In the genomic region with DNA sequence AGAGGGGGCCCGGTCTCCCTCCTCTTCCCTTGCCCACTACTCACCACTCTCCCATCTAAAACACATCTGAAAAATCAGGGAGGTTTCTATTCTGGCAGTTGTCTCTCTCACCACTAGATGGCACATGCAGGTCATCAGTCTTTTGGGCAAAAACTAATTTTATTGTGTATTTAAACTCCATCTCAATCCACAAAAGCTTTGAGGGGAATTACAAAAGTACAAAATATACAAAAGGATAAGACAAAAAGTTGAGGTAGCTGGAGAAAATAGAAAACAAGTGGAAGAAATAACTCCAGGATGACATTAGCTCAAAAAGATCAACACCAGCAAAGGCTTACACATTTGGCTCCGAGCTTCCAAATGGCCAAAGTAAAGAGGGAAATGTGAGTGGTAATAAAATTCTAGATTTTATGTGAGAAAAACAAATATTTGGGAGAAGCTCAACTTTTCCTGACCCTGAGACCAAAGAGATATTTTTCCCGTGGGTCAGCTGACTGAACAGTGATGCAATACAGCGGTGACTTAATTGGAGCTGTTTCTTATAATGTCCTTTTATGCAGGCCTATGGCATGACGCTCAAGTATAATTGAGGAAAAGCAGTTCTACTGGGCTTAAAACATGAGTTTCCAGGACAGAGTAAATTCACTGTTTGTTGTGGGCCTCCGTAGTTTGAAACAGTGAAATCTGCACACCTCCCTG, we compare ENCODE assay signal across 8 cellular contexts.
DNase-seq lines count a peak whose midpoint lies in the region; ATAC-seq and TF ChIP-seq lines count a peak whose summit lies in the region.

No MANE protein-coding gene starts in this region.

- H3K4me3 ChIP-seq in left ventricle myocardium inferior (no peak overlapping the region), foreskin fibroblast (ENCODE audit: low read depth in 1 of 2, low read length in 2 of 2) (no peak overlapping the region), stomach (no peak overlapping the region)

- intact Hi-C loops in left ventricle myocardium inferior (cut with micrococcal nuclease): loop anchor here (10.0 kb wide), 1 partner anchor 183 kb away; no protein-coding TSS in a partner anchor
- intact Hi-C loops in left ventricle myocardium superior (cut with micrococcal nuclease): no loop called here
- intact Hi-C loops in stomach (cut with DNase I; ENCODE audit: low total_unique reads): no loop called here

- no peak overlapping the region for H3K4me3 Mint-ChIP-seq in T-helper 17 cell

- no peak for TF ChIP-seq POLR2A in stomach (IDR thresholded peaks at IDR 0.05)

- 77 to 81% (median 79%) methylated on average over 6 of the region's 6 CpGs for WGBS in stomach, 5 donors

- no peak for TF ChIP-seq EP300 in stomach (IDR thresholded peaks at IDR 0.05)

- H3K36me3 ChIP-seq in left ventricle myocardium inferior (no peaks in the 10 kb centered on the region), stomach (no peaks in the 10 kb centered on the region)

- H3K36me3 Mint-ChIP-seq in T-helper 17 cell (ENCODE audit: low read depth): peaks cover 8% of the 10 kb centered on the region

- H3K4me1 ChIP-seq in left ventricle myocardium inferior (peaks cover 11% of the 10 kb centered on the region), stomach (peaks cover 6 to 21% (median 10%) of the 10 kb centered on the region in 4 donors)

- peaks cover 10% of the 10 kb centered on the region for H3K4me1 Mint-ChIP-seq in T-helper 17 cell

- TF ChIP-seq CTCF in left ventricle myocardium inferior (IDR thresholded peaks at IDR 0.05; ENCODE audit: borderline replicate concordance): peak; percentile 79
- TF ChIP-seq CTCF in foreskin fibroblast (IDR thresholded peaks at IDR 0.05; ENCODE audit: low read depth, low read length): peak; percentile 89
- TF ChIP-seq CTCF in stomach (IDR thresholded peaks at IDR 0.05): peak in 5 of 7 experiments; percentile 25 to 70 (median 59)

- H3K27ac ChIP-seq in left ventricle myocardium inferior (replicated peaks) (no peak overlapping the region), stomach (no peak overlapping the region)

- H3K27ac Mint-ChIP-seq in T-helper 17 cell: peak overlapping the region; percentile 24

- DNase-seq in left ventricle myocardium inferior (no peak), left ventricle myocardium superior (no peak), NCI-H1105 (lab: John Stamatoyannopoulos, UW) (peak; percentile 61), T-helper 17 cell (no peak), foreskin fibroblast (peak in 1 of 2 donors; percentile 65), stomach (no peak)

- H3K9me3 ChIP-seq in left ventricle myocardium inferior (replicated peaks) (no peaks in the 10 kb centered on the region), T-helper 17 cell (ENCODE audit: control insufficient read depth, low read length, poor library complexity, severe bottlenecking) (no peaks in the 10 kb centered on the region), stomach (no peaks in the 10 kb centered on the region)

- H3K27me3 ChIP-seq in left ventricle myocardium inferior (ENCODE audit: low read depth) (no peaks in the 10 kb centered on the region), stomach (no peaks in the 10 kb centered on the region)

- ATAC-seq in left ventricle myocardium superior (no peak), T-helper 17 cell (no peak), GM21737 (IDR thresholded peaks at IDR 0.05; ENCODE audit: unreplicated experiment) (no peak), HG02884 (IDR thresholded peaks at IDR 0.05; ENCODE audit: unreplicated experiment) (no peak)

- H3K27me3 Mint-ChIP-seq in T-helper 17 cell: peaks cover 7% of the 10 kb centered on the region
